25 cellular contexts compared by ENCODE assay signal in genomic region chr14:46417066-46417465, GRCh38.
DNase-seq lines count a peak whose midpoint lies in the region; ATAC-seq and TF ChIP-seq lines count a peak whose summit lies in the region.
"Had no signal": no experiment of that assay in that cellular context is flagged by ENCODE, and none has a peak within 500 bp of the region (broad histone marks: within the 10 kb centered on the region; RNA-seq: fewer than 3 reads in every experiment).

No MANE protein-coding gene starts in this region.

- TF ChIP-seq CTCF in WTC11 (IDR thresholded peaks at IDR 0.05) = no peak

- H3K27ac Mint-ChIP-seq in WTC11 = no peak overlapping the region
- H3K27ac Mint-ChIP-seq: B cell; CD14-positive monocyte; CD4-positive, alpha-beta memory T cell; CD4-positive, alpha-beta T cell; CD8-positive, alpha-beta memory T cell; CD8-positive, alpha-beta T cell had no signal

- no peak for ATAC-seq in WTC11
- ATAC-seq: A549; CD8-positive, alpha-beta T cell had no signal

- DNase-seq in WTC11 (ENCODE audit: low spot score) = no peak
- DNase-seq in cerebellar cortex (ENCODE audit: low spot score) = no peak
- DNase-seq: 8988T; ACHN; AML-193; BE2C; C1 segment of cervical spinal cord; Caco-2; Calu3; CD4-positive, alpha-beta memory T cell; CD4-positive, alpha-beta T cell; CD4-positive, CD25-positive, alpha-beta regulatory T cell; CD8-positive, alpha-beta memory T cell; CD8-positive, alpha-beta T cell; COR-L47; DMS 273 treated with DMSO at 0.1 percent for 48 hours; DMS153; DMS53; DMS79; DMS79 treated with DMSO at 0.1 percent for 48 hours; DND-41; EL had no signal

- no peak overlapping the region for H3K4me3 Mint-ChIP-seq in WTC11
- H3K4me3 Mint-ChIP-seq: B cell; CD14-positive monocyte; CD4-positive, alpha-beta memory T cell; CD4-positive, alpha-beta T cell; CD4-positive, CD25-positive, alpha-beta regulatory T cell; CD8-positive, alpha-beta memory T cell; CD8-positive, alpha-beta T cell had no signal

- POLR2A ChIA-PET in WTC11 (lab: Charles Lee) = no interaction called here

- CTCF ChIA-PET in WTC11 (lab: Charles Lee) = no interaction called here

- no peaks in the 10 kb centered on the region; the same call in 1 of the 2 replicates for H3K27me3 Mint-ChIP-seq in WTC11 (ENCODE audit: low read depth)
- H3K27me3 Mint-ChIP-seq: B cell; CD4-positive, alpha-beta memory T cell; CD4-positive, alpha-beta T cell; CD4-positive, CD25-positive, alpha-beta regulatory T cell; CD8-positive, alpha-beta memory T cell had no signal

- H3K36me3 Mint-ChIP-seq in WTC11 = peaks cover 46% of the 10 kb centered on the region
- H3K36me3 Mint-ChIP-seq: CD14-positive monocyte; CD4-positive, alpha-beta memory T cell; CD4-positive, CD25-positive, alpha-beta regulatory T cell; CD8-positive, alpha-beta memory T cell; CD8-positive, alpha-beta T cell had no signal

- peaks cover 61% of the 10 kb centered on the region for H3K9me3 Mint-ChIP-seq in WTC11

- no peaks in the 10 kb centered on the region for H3K4me1 Mint-ChIP-seq in WTC11
- H3K4me1 Mint-ChIP-seq: B cell; CD14-positive monocyte; CD4-positive, alpha-beta memory T cell; CD4-positive, CD25-positive, alpha-beta regulatory T cell; CD8-positive, alpha-beta memory T cell had no signal

TF ChIP-seq in WTC11, 78 proteins besides CTCF, POLR2A, EP300 and RAD21:
- TF ChIP-seq ZNF671 (CRISPR knock-in tag; IDR thresholded peaks at IDR 0.05) (no peak), ATF3 (CRISPR knock-in tag; conservative IDR thresholded peaks at IDR 0.05) (no peak), TEAD4 (CRISPR knock-in tag; IDR thresholded peaks at IDR 0.05) (no peak), ZNF512 (CRISPR knock-in tag; IDR thresholded peaks at IDR 0.05; ENCODE audit: borderline replicate concordance) (no peak), PREB (CRISPR knock-in tag; IDR thresholded peaks at IDR 0.05; ENCODE audit: borderline replicate concordance) (no peak), TCF7 (CRISPR knock-in tag; IDR thresholded peaks at IDR 0.05; ENCODE audit: low read depth) (no peak), FOXJ3 (CRISPR knock-in tag; IDR thresholded peaks at IDR 0.05; ENCODE audit: borderline replicate concordance) (no peak), HMGA2 (CRISPR knock-in tag; IDR thresholded peaks at IDR 0.05) (peak; percentile 94)
TF ChIP-seq in WTC11: peak in this region for 1.
